18 cellular contexts compared by ENCODE assay signal in genomic region chr3:10289077-10289476, GRCh38. TPM values are rescaled to one million over a fixed set of nuclear protein-coding genes. Genes with fewer than 3 reads are reported as not detected.
DNase-seq lines count a peak whose midpoint lies in the region; ATAC-seq and TF ChIP-seq lines count a peak whose summit lies in the region.
"Had no signal": no experiment of that assay in that cellular context is flagged by ENCODE, and none has a peak within 500 bp of the region (broad histone marks: within the 10 kb centered on the region; RNA-seq: fewer than 3 reads in every experiment).

No MANE protein-coding gene starts in this region.

- peaks cover 3% of the 10 kb centered on the region; the same call in 1 of the 2 replicates for H3K9me1 ChIP-seq in IMR-90 (ENCODE audit: insufficient read depth, low read length)

- H4K91ac ChIP-seq in IMR-90 (ENCODE audit: insufficient read depth, low read depth, low read length) = no peak overlapping the region

- H2AFZ ChIP-seq in IMR-90 (replicated peaks; ENCODE audit: low read length, poor library complexity) = no peak overlapping the region

- peaks cover 31% of the 10 kb centered on the region for H3K4me1 Mint-ChIP-seq in activated naive CD4-positive, alpha-beta T cell treated with anti-CD3 and anti-CD28 coated beads, Interleukin-2, amount 10 ng/mL, durations not matched to agents 7 days and 5 days

- H3K27ac ChIP-seq in IMR-90 (ENCODE audit: insufficient read depth, low read length) = no peak overlapping the region
- no peak overlapping the region for H3K27ac ChIP-seq in upper lobe of right lung
- H3K27ac ChIP-seq: HL-60 had no signal

- H3K9me3 ChIP-seq in IMR-90 (ENCODE audit: control insufficient read depth, insufficient read depth, low read length) (no peaks in the 10 kb centered on the region), upper lobe of right lung (no peaks in the 10 kb centered on the region)
- H3K9me3 ChIP-seq: HAP-1 had no signal

- in situ Hi-C loops in IMR-90 (cut with MboI; ENCODE audit: low sequenced_read_pairs) = no loop called here

- H3K27ac Mint-ChIP-seq in activated naive CD4-positive, alpha-beta T cell treated with anti-CD3 and anti-CD28 coated beads, Interleukin-2, amount 10 ng/mL, durations not matched to agents 7 days and 5 days = no peak overlapping the region
- H3K27ac Mint-ChIP-seq: CD8-positive, alpha-beta T cell; HFFc6 had no signal

- no peak for TF ChIP-seq CTCF in IMR-90 (conservative IDR thresholded peaks at IDR 0.05; ENCODE audit: low read depth, low read length)
- no peak for TF ChIP-seq CTCF in upper lobe of right lung (IDR thresholded peaks at IDR 0.05)

- no peak overlapping the region for H2BK20ac ChIP-seq in IMR-90 (ENCODE audit: low read depth, low read length)

- H3K14ac ChIP-seq in IMR-90 (replicated peaks; ENCODE audit: low read depth, low read length) = no peak overlapping the region

- H3K9ac ChIP-seq in IMR-90 (ENCODE audit: low read depth, low read length) = no peak overlapping the region

- intact Hi-C loops in IMR-90 (cut with micrococcal nuclease) = loop anchor here (10.0 kb wide), 1 partner anchor 444 kb away; the partner anchor contains the start of gene RPUSD3
- intact Hi-C loops in head of caudate nucleus (cut with DNase I) = no loop called here
- intact Hi-C loops in upper lobe of right lung (cut with DNase I) = no loop called here

- no peaks in the 10 kb centered on the region for H4K20me1 ChIP-seq in IMR-90 (ENCODE audit: insufficient read depth, low read length)

- H3K23ac ChIP-seq in IMR-90 (ENCODE audit: low read depth, low read length) = no peak overlapping the region

- H3K18ac ChIP-seq in IMR-90 (ENCODE audit: low read depth, low read length) = no peak overlapping the region

- dilution Hi-C loops in IMR-90 (cut with HindIII; ENCODE audit: low sequenced_read_pairs, unreplicated experiment) = no loop called here

- no peak overlapping the region for H2BK15ac ChIP-seq in IMR-90 (ENCODE audit: low read depth, low read length)

- H4K5ac ChIP-seq in IMR-90 (ENCODE audit: low read depth, low read length) = no peak overlapping the region

- H2AK9ac ChIP-seq in IMR-90 (replicated peaks; ENCODE audit: low read depth, low read length, poor library complexity) = peak overlapping the region; percentile 9

- peak; percentile 8 for DNase-seq in activated naive CD4-positive, alpha-beta T cell treated with anti-CD3 and anti-CD28 coated beads, Interleukin-2, amount 10 ng/mL, durations not matched to agents 7 days and 5 days
- DNase-seq in activated naive CD4-positive, alpha-beta T cell (lab: John Stamatoyannopoulos, UW) = no peak
- DNase-seq in IMR-90 (no peak), head of caudate nucleus (peak in 40 of 42 donors; percentile 27 to 88 (median 58)), upper lobe of right lung (peak; percentile 44), NOMO-1 (lab: John Stamatoyannopoulos, UW; ENCODE audit: unreplicated experiment in 2 of 2) (no peak)
- DNase-seq: ACHN; CD8-positive, alpha-beta T cell; COR-L47; DMS153; EL; HFFc6 had no signal

- no peak overlapping the region for H2BK5ac ChIP-seq in IMR-90 (ENCODE audit: low read depth, low read length, poor library complexity, severe bottlenecking)

- H3K27me3 ChIP-seq in IMR-90 (ENCODE audit: control insufficient read depth, insufficient read depth, low read length) = no peaks in the 10 kb centered on the region
- H3K27me3 ChIP-seq in upper lobe of right lung = no peaks in the 10 kb centered on the region

- no peak overlapping the region for H3K56ac ChIP-seq in IMR-90 (ENCODE audit: extremely low read depth, insufficient read depth, low read length)

- BruUV-seq in IMR-90 (replicated peaks; lab: Mats Ljungman, UMichigan) = no TSS peak

- CTCF ChIA-PET in activated naive CD4-positive, alpha-beta T cell treated with anti-CD3 and anti-CD28 coated beads, Interleukin-2, amount 10 ng/mL, durations not matched to agents 7 days and 5 days (lab: Charles Lee) = no interaction called here
- CTCF ChIA-PET in IMR-90 (lab: Yijun Ruan, JAX) = no interaction called here

- WGBS in IMR-90 (ENCODE audit: extremely low coverage in 2 of 2, insufficient read length in 1 of 2), 2 experiments = 81% methylated on average over 6 of the region's 9 CpGs; no CpG with 5 or more reads in 1 of the 2 experiments

- H3K4me2 ChIP-seq in IMR-90 (ENCODE audit: low read depth, low read length) = no peak overlapping the region

- H2AK5ac ChIP-seq in IMR-90 (ENCODE audit: low read depth, low read length) = no peak overlapping the region

- ATAC-seq in IMR-90 (ENCODE audit: low read depth) (no peak), upper lobe of right lung (no peak), GM18517 (IDR thresholded peaks at IDR 0.05; ENCODE audit: unreplicated experiment) (no peak), GM19351 (IDR thresholded peaks at IDR 0.05; ENCODE audit: unreplicated experiment) (no peak)
- ATAC-seq: CD8-positive, alpha-beta T cell had no signal

- no peak overlapping the region for H2BK120ac ChIP-seq in IMR-90 (ENCODE audit: low read depth, low read length)

- POLR2A ChIA-PET in IMR-90 (lab: Charles Lee; ENCODE audit: unreplicated experiment) = no interaction called here

- no peak overlapping the region for H3K4ac ChIP-seq in IMR-90 (ENCODE audit: low read depth, low read length)

- TF ChIP-seq RAD21 in IMR-90 (IDR thresholded peaks at IDR 0.05; ENCODE audit: low read length) = no peak

- peaks cover 27% of the 10 kb centered on the region for H3K36me3 Mint-ChIP-seq in activated naive CD4-positive, alpha-beta T cell treated with anti-CD3 and anti-CD28 coated beads, Interleukin-2, amount 10 ng/mL, durations not matched to agents 7 days and 5 days

- H3K4me1 ChIP-seq in IMR-90 (ENCODE audit: control insufficient read depth, insufficient read depth, low read length) (no peaks in the 10 kb centered on the region), upper lobe of right lung (no peaks in the 10 kb centered on the region)
- H3K4me1 ChIP-seq: HAP-1 had no signal

- H3K4me3 ChIP-seq in IMR-90 (ENCODE audit: insufficient read depth, low read depth, low read length) (no peak overlapping the region), upper lobe of right lung (no peak overlapping the region)
- H3K4me3 ChIP-seq: HAP-1 had no signal

- no peaks in the 10 kb centered on the region for H3K27me3 Mint-ChIP-seq in activated naive CD4-positive, alpha-beta T cell treated with anti-CD3 and anti-CD28 coated beads, Interleukin-2, amount 10 ng/mL, durations not matched to agents 7 days and 5 days

- no peaks in the 10 kb centered on the region; a peak in 1 of 4 replicates for H3K79me1 ChIP-seq in IMR-90 (ENCODE audit: low read depth in 1 of 2, low read length in 2 of 2)

- no peak overlapping the region for H3K4me3 Mint-ChIP-seq in activated naive CD4-positive, alpha-beta T cell treated with anti-CD3 and anti-CD28 coated beads, Interleukin-2, amount 10 ng/mL, durations not matched to agents 7 days and 5 days
- H3K4me3 Mint-ChIP-seq: CD14-positive monocyte; CD8-positive, alpha-beta T cell; HFFc6 had no signal

- no peaks in the 10 kb centered on the region for H3K9me3 Mint-ChIP-seq in activated naive CD4-positive, alpha-beta T cell treated with anti-CD3 and anti-CD28 coated beads, Interleukin-2, amount 10 ng/mL, durations not matched to agents 7 days and 5 days
- H3K9me3 Mint-ChIP-seq: CD14-positive monocyte; CD8-positive, alpha-beta T cell; HFFc6 had no signal

- H3K36me3 ChIP-seq in IMR-90 (ENCODE audit: control insufficient read depth, insufficient read depth, low read length) (peaks cover 24% of the 10 kb centered on the region), upper lobe of right lung (peaks cover 27% of the 10 kb centered on the region)

- TF ChIP-seq POLR2A in IMR-90 (IDR thresholded peaks at IDR 0.05; ENCODE audit: low read depth, low read length) = no peak

- H4K8ac ChIP-seq in IMR-90 (ENCODE audit: low read depth in 2 of 2, low read length in 2 of 2) = no peak overlapping the region

TF ChIP-seq in IMR-90, 13 proteins besides CTCF, POLR2A, EP300 and RAD21 (continues in another document):
- TF ChIP-seq RFX5 (IDR thresholded peaks at IDR 0.05; ENCODE audit: low read depth, low read length) (no peak), MAFK (IDR thresholded peaks at IDR 0.05; ENCODE audit: low read depth, low read length) (no peak), ELK1 (IDR thresholded peaks at IDR 0.05; ENCODE audit: borderline replicate concordance, low read depth, low read length) (no peak), SMC3 (IDR thresholded peaks at IDR 0.05; ENCODE audit: low read depth, low read length) (no peak), NFE2L2 (IDR thresholded peaks at IDR 0.05; ENCODE audit: low read depth, low read length) (no peak), CHD1 (IDR thresholded peaks at IDR 0.05; ENCODE audit: low read depth, low read length) (no peak), USF2 (IDR thresholded peaks at IDR 0.05; ENCODE audit: low read depth, low read length) (no peak)

RNA-seq across cellular contexts. Expression of gene GHRL, which starts 3.7 kb away (rescaled TPM):
- total RNA-seq in IMR-90 (2012; rRNA removed) (not detected in 2 replicates), upper lobe of right lung (2.2 TPM)
- 0.27 TPM in 1 of 2 replicates, not detected in the other for polyA plus RNA-seq in IMR-90 (2012; rRNA removed)
- not detected in 2 replicates for polyA plus RNA-seq in IMR-90 (2012; cell fraction: cytosol; rRNA removed)
- 0.11 and 0.62 TPM in 2 replicates for polyA plus RNA-seq in IMR-90 (2012; cell fraction: nucleus; rRNA removed; ENCODE audit: low replicate concordance)
- total RNA-seq: A172 had no signal

RNA-seq across cellular contexts. Expression of gene SEC13, which starts 31.8 kb away (rescaled TPM):
- total RNA-seq in IMR-90 (2012; rRNA removed) (443 and 475 TPM in 2 replicates), upper lobe of right lung (81.3 TPM)
- 364 and 377 TPM in 2 replicates for polyA plus RNA-seq in IMR-90 (2012; rRNA removed)
- polyA plus RNA-seq in IMR-90 (2012; cell fraction: cytosol; rRNA removed) = 372 and 417 TPM in 2 replicates
- 300 and 409 TPM in 2 replicates for polyA plus RNA-seq in IMR-90 (2012; cell fraction: nucleus; rRNA removed; ENCODE audit: low replicate concordance)

RNA-seq across cellular contexts. Expression of gene TATDN2, which starts 40.8 kb away (rescaled TPM):
- total RNA-seq in IMR-90 (2012; rRNA removed) (7.8 and 9.0 TPM in 2 replicates), upper lobe of right lung (32.3 TPM)
- 15.0 and 18.8 TPM in 2 replicates for polyA plus RNA-seq in IMR-90 (2012; rRNA removed)
- 9.1 and 10.1 TPM in 2 replicates for polyA plus RNA-seq in IMR-90 (2012; cell fraction: cytosol; rRNA removed)
- 11.1 and 22.6 TPM in 2 replicates for polyA plus RNA-seq in IMR-90 (2012; cell fraction: nucleus; rRNA removed; ENCODE audit: low replicate concordance)

Comparison
In these comparisons a context has a peak if more than half of its experiments do, and no peak if none do; other contexts are left out.
1. DNase-seq: peak in activated naive CD4-positive, alpha-beta T cell treated with anti-CD3 and anti-CD28 coated beads, Interleukin-2, amount 10 ng/mL, durations not matched to agents 7 days and 5 days (single experiment), head of caudate nucleus (40 of 42) and upper lobe of right lung (single experiment); none in activated naive CD4-positive, alpha-beta T cell (0 of 4), IMR-90 (single experiment) and NOMO-1 (0 of 2).